Comparison of ENCODE assay signal across 1 cellular context in the genomic region with DNA sequence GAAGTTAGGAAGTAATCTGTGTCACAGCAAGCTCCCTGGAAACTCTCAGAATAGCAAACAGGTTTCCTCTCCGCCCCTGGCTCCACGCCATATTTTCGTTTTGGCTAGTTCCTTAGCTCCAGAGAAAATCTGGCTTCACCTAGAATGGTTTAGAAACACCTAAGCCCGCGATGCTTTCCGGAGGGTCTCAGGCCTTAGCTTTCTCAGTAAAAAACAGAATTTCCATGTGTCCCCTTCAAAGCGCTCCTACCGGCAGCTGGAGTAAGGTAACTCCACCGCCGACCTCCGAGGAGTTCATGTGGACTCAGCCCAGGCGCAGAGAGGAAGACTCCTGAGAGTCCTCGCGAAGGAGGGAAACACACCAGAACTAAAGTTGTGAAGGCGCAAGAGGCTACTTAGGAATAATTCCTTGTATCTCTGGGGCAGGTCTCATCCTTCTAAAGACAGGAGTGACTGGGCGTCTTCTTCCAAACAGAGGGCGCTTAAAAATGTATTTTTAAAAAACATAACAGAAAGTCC.
TF ChIP-seq lines count a peak whose summit lies in the region.

No MANE protein-coding gene starts in this region.

TF ChIP-seq in H1, 55 proteins besides CTCF, POLR2A, EP300 and RAD21:
- TF ChIP-seq, protein P1, sequence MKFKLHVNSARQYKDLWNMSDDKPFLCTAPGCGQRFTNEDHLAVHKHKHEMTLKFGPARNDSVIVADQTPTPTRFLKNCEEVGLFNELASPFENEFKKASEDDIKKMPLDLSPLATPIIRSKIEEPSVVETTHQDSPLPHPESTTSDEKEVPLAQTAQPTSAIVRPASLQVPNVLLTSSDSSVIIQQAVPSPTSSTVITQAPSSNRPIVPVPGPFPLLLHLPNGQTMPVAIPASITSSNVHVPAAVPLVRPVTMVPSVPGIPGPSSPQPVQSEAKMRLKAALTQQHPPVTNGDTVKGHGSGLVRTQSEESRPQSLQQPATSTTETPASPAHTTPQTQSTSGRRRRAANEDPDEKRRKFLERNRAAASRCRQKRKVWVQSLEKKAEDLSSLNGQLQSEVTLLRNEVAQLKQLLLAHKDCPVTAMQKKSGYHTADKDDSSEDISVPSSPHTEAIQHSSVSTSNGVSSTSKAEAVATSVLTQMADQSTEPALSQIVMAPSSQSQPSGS (IDR thresholded peaks at IDR 0.05; ENCODE audit: low read length) = 0 out of 2 replicates have a peak, but pooled peaks have one; percentile 53
- TF ChIP-seq SIN3A (conservative IDR thresholded peaks at IDR 0.05 in 1 of 2, IDR thresholded peaks at IDR 0.05 in 1 of 2; ENCODE audit: low read depth in 1 of 2, low read length in 2 of 2) (0 out of 4 replicates have a peak, but pooled peaks of 1 of the 2 experiments have one; percentile 45), FOSL1 (IDR thresholded peaks at IDR 0.05; ENCODE audit: insufficient read depth, low read depth, low read length) (no peak), SP1 (IDR thresholded peaks at IDR 0.05; ENCODE audit: low read depth, low read length) (peak; percentile 87), TBP (IDR thresholded peaks at IDR 0.05; ENCODE audit: low read depth, low read length) (no peak), TAF1 (IDR thresholded peaks at IDR 0.05; ENCODE audit: low read depth, low read length) (0 out of 2 replicates have a peak, but pooled peaks have one; percentile 16), PHF8 (conservative IDR thresholded peaks at IDR 0.05; ENCODE audit: low read depth, low read length) (0 out of 2 replicates have a peak, but pooled peaks have one; percentile 12), JUN (IDR thresholded peaks at IDR 0.05; ENCODE audit: low read depth, low read length) (no peak)
- TF ChIP-seq, protein P2, sequence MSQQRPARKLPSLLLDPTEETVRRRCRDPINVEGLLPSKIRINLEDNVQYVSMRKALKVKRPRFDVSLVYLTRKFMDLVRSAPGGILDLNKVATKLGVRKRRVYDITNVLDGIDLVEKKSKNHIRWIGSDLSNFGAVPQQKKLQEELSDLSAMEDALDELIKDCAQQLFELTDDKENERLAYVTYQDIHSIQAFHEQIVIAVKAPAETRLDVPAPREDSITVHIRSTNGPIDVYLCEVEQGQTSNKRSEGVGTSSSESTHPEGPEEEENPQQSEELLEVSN (IDR thresholded peaks at IDR 0.05) = no peak
